Comparison of ENCODE assay signal across 24 cellular contexts in genomic region chr7:110050831-110051230, GRCh38.
"Had no signal": no experiment of that assay in that cellular context is flagged by ENCODE, and none has a peak within 500 bp of the region (broad histone marks: within the 10 kb centered on the region; RNA-seq: fewer than 3 reads in every experiment).

No MANE protein-coding gene starts in this region.

- ATAC-seq: activated CD4-positive, alpha-beta T cell treated with anti-CD3 and anti-CD28 coated beads for 36 hours; activated T-helper 17 cell treated with anti-CD3 and anti-CD28 coated beads, Interleukin-2, amount 50 U/mL, for 72 hours; effector memory CD8-positive, alpha-beta T cell; left lobe of liver; natural killer cell; psoas muscle; stimulated activated naive CD8-positive, alpha-beta T cell treated with anti-CD3 and anti-CD28 coated beads, Interleukin-15, Interleukin-2, amounts not matched to agents 100 U/mL and 50 U/mL, for 24 hours; T-helper 17 cell had no signal

- H3K4me1 Mint-ChIP-seq: activated B cell treated with CpG ODN at 0.5 μM for 24 hours; activated CD4-positive, alpha-beta T cell treated with anti-CD3 and anti-CD28 coated beads for 36 hours; activated naive CD8-positive, alpha-beta T cell treated with anti-CD3 and anti-CD28 coated beads, Interleukin-2, amount 10 ng/mL, durations not matched to agents 7 days and 5 days; activated T-helper 17 cell treated with anti-CD3 and anti-CD28 coated beads, Interleukin-2, amount 50 U/mL, for 72 hours; natural killer cell; T-helper 17 cell had no signal

- H3K4me3 Mint-ChIP-seq: activated B cell treated with CpG ODN at 0.5 μM for 24 hours; activated CD4-positive, alpha-beta T cell treated with anti-CD3 and anti-CD28 coated beads for 36 hours; activated naive CD8-positive, alpha-beta T cell treated with anti-CD3 and anti-CD28 coated beads, Interleukin-2, amount 10 ng/mL, durations not matched to agents 7 days and 5 days; activated T-cell treated with anti-CD3 and anti-CD28 coated beads, Interleukin-2, amount 50 U/mL, for 24 hours; activated T-helper 17 cell treated with anti-CD3 and anti-CD28 coated beads, Interleukin-2, amount 50 U/mL, for 72 hours; effector memory CD8-positive, alpha-beta T cell; natural killer cell; T-helper 17 cell had no signal

- H3K9me3 ChIP-seq: neutrophil, ovary, psoas muscle, right atrium auricular region, upper lobe of left lung had no signal

- DNase-seq: activated B cell treated with CpG ODN at 0.5 μM for 24 hours; activated CD4-positive, alpha-beta T cell treated with anti-CD3 and anti-CD28 coated beads for 36 hours; activated CD4-positive, alpha-beta T cell treated with anti-CD3 and anti-CD28 coated beads, Interleukin-2, amount 50 U/mL, for 4 hours; activated CD8-positive, alpha-beta memory T cell treated with anti-CD3 and anti-CD28 coated beads for 24 hours; activated CD8-positive, alpha-beta memory T cell treated with anti-CD3 and anti-CD28 coated beads, Interleukin-2, amount 50 U/mL, for 4 hours; activated naive CD4-positive, alpha-beta T cell treated with Interleukin-2 at 50 U/mL for 16 hours; activated naive CD8-positive, alpha-beta T cell treated with anti-CD3 and anti-CD28 coated beads, Interleukin-2, amount 10 ng/mL, durations not matched to agents 7 days and 5 days; activated T-cell treated with anti-CD3 and anti-CD28 coated beads, Interleukin-2, amount 50 U/mL, for 24 hours; amniotic stem cell; caudate nucleus; effector memory CD8-positive, alpha-beta T cell; natural killer cell; ovary; psoas muscle; stimulated activated CD4-positive, alpha-beta T cell treated with anti-CD3 and anti-CD28 coated beads, Interleukin-4, amount 100 ng/mL, for 4 hours; stimulated activated naive CD8-positive, alpha-beta T cell treated with anti-CD3 and anti-CD28 coated beads, Interleukin-15, Interleukin-2, amounts not matched to agents 100 U/mL and 50 U/mL, for 24 hours; SW 1271; T-helper 17 cell; upper lobe of left lung had no signal

- H3K27ac ChIP-seq: neutrophil, ovary, psoas muscle, right atrium auricular region, upper lobe of left lung had no signal

- H3K4me1 ChIP-seq: psoas muscle, right atrium auricular region, upper lobe of left lung had no signal

- H3K4me3 ChIP-seq: lung, ovary, psoas muscle, right atrium auricular region, upper lobe of left lung had no signal

- H3K27me3 ChIP-seq: neutrophil, ovary, right atrium auricular region, upper lobe of left lung had no signal

- H3K27ac Mint-ChIP-seq: activated B cell treated with CpG ODN at 0.5 μM for 24 hours; activated CD4-positive, alpha-beta T cell treated with anti-CD3 and anti-CD28 coated beads for 36 hours; activated naive CD8-positive, alpha-beta T cell treated with anti-CD3 and anti-CD28 coated beads, Interleukin-2, amount 10 ng/mL, durations not matched to agents 7 days and 5 days; activated T-cell treated with anti-CD3 and anti-CD28 coated beads, Interleukin-2, amount 50 U/mL, for 24 hours; activated T-helper 17 cell treated with anti-CD3 and anti-CD28 coated beads, Interleukin-2, amount 50 U/mL, for 72 hours; effector memory CD8-positive, alpha-beta T cell; natural killer cell; T-helper 17 cell had no signal

- H3K36me3 ChIP-seq: neutrophil, ovary, right atrium auricular region, upper lobe of left lung had no signal

- H3K27me3 Mint-ChIP-seq: activated B cell treated with CpG ODN at 0.5 μM for 24 hours; activated CD4-positive, alpha-beta T cell treated with anti-CD3 and anti-CD28 coated beads for 36 hours; activated T-cell treated with anti-CD3 and anti-CD28 coated beads, Interleukin-2, amount 50 U/mL, for 24 hours; effector memory CD8-positive, alpha-beta T cell; T-helper 17 cell had no signal

- H3K9me3 Mint-ChIP-seq: activated naive CD8-positive, alpha-beta T cell treated with anti-CD3 and anti-CD28 coated beads, Interleukin-2, amount 10 ng/mL, durations not matched to agents 7 days and 5 days; activated T-helper 17 cell treated with anti-CD3 and anti-CD28 coated beads, Interleukin-2, amount 50 U/mL, for 72 hours had no signal

- H3K36me3 Mint-ChIP-seq: activated naive CD8-positive, alpha-beta T cell treated with anti-CD3 and anti-CD28 coated beads, Interleukin-2, amount 10 ng/mL, durations not matched to agents 7 days and 5 days had no signal
